ENCODE assay signal across 26 cellular contexts in genomic region chr10:79034271-79034876, GRCh38.
"Had no signal": no experiment of that assay in that cellular context is flagged by ENCODE, and none has a peak within 500 bp of the region (broad histone marks: within the 10 kb centered on the region; RNA-seq: fewer than 3 reads in every experiment).

No MANE protein-coding gene starts in this region.

- H3K9me3 Mint-ChIP-seq: activated naive CD4-positive, alpha-beta T cell treated with anti-CD3 and anti-CD28 coated beads, Interleukin-2, amount 10 ng/mL, durations not matched to agents 7 days and 5 days; activated naive CD8-positive, alpha-beta T cell treated with anti-CD3 and anti-CD28 coated beads, Interleukin-2, amount 50 U/mL, for 24 hours; dendritic cell treated with granulocyte-macrophage colony-stimulating factor and Interleukin-4, amounts not matched to agents 40 ng/mL and 50 ng/mL, for 4 days; T-helper 1 cell treated with Interleukin-12 subunit alpha and Interleukin-12 subunit beta and Interleukin-4 antibody, amounts not matched to agents 30 μg/mL and 1 μg/mL, for 36 hours; type B pancreatic cell had no signal

- H3K27ac ChIP-seq: esophagus muscularis mucosa, foreskin keratinocyte, left lung, parathyroid adenoma, spleen, thoracic aorta, WERI-Rb-1 had no signal

- H3K4me3 ChIP-seq: esophagus muscularis mucosa, left lung, spleen, thoracic aorta had no signal

- H3K36me3 ChIP-seq: esophagus muscularis mucosa, left lung, spleen, thoracic aorta, WERI-Rb-1 had no signal

- H3K4me3 Mint-ChIP-seq: activated naive CD4-positive, alpha-beta T cell treated with anti-CD3 and anti-CD28 coated beads, Interleukin-2, amount 10 ng/mL, durations not matched to agents 7 days and 5 days; activated naive CD8-positive, alpha-beta T cell treated with anti-CD3 and anti-CD28 coated beads, Interleukin-2, amount 50 U/mL, for 24 hours; dendritic cell treated with granulocyte-macrophage colony-stimulating factor and Interleukin-4, amounts not matched to agents 40 ng/mL and 50 ng/mL, for 4 days; T-helper 1 cell treated with Interleukin-12 subunit alpha and Interleukin-12 subunit beta and Interleukin-4 antibody, amounts not matched to agents 30 μg/mL and 1 μg/mL, for 36 hours; type B pancreatic cell had no signal

- H3K9me3 ChIP-seq: esophagus muscularis mucosa, left lung, SK-N-SH, spleen, thoracic aorta had no signal

- H3K4me1 Mint-ChIP-seq: activated naive CD4-positive, alpha-beta T cell treated with anti-CD3 and anti-CD28 coated beads, Interleukin-2, amount 10 ng/mL, durations not matched to agents 7 days and 5 days; activated naive CD8-positive, alpha-beta T cell treated with anti-CD3 and anti-CD28 coated beads, Interleukin-2, amount 50 U/mL, for 24 hours had no signal

- H3K4me1 ChIP-seq: esophagus muscularis mucosa, foreskin keratinocyte, left lung, parathyroid adenoma, spleen had no signal

- H3K36me3 Mint-ChIP-seq: activated naive CD4-positive, alpha-beta T cell treated with anti-CD3 and anti-CD28 coated beads, Interleukin-2, amount 10 ng/mL, durations not matched to agents 7 days and 5 days; type B pancreatic cell had no signal

- DNase-seq: activated CD4-positive, alpha-beta T cell treated with anti-CD3 and anti-CD28 coated beads for 1 hour; activated gamma-delta T cell; activated naive CD4-positive, alpha-beta T cell treated with anti-CD3 and anti-CD28 coated beads, Interleukin-2, amount 10 ng/mL, durations not matched to agents 7 days and 5 days; activated naive CD8-positive, alpha-beta T cell treated with anti-CD3 and anti-CD28 coated beads, Interleukin-2, amount 50 U/mL, for 24 hours; activated T-cell treated with anti-CD3 and anti-CD28 coated beads for 4 hours; amygdala; central memory CD4-positive, alpha-beta T cell; foreskin keratinocyte; kidney glomerular epithelial cell; nucleus accumbens; SK-N-SH; stimulated activated CD4-positive, alpha-beta T cell treated with anti-CD3 and anti-CD28 coated beads, Interleukin-2, amount 100 ng/mL, for 48 hours; stimulated activated naive CD8-positive, alpha-beta T cell treated with anti-CD3 and anti-CD28 coated beads, Interleukin-15, Interleukin-2, amounts not matched to agents 100 U/mL and 50 U/mL, for 24 hours; SW 1271; T-helper 9 cell; WERI-Rb-1 had no signal

- H3K27me3 ChIP-seq: esophagus muscularis mucosa, left lung, spleen had no signal

- ATAC-seq: activated naive CD8-positive, alpha-beta T cell treated with anti-CD3 and anti-CD28 coated beads, Interleukin-2, amount 50 U/mL, for 24 hours; foreskin keratinocyte; left lung; right cardiac atrium; stimulated activated naive CD8-positive, alpha-beta T cell treated with anti-CD3 and anti-CD28 coated beads, Interleukin-15, Interleukin-2, amounts not matched to agents 100 U/mL and 50 U/mL, for 24 hours had no signal

- FAIRE-seq: TTC549 had no signal

- H3K27ac Mint-ChIP-seq: activated naive CD4-positive, alpha-beta T cell treated with anti-CD3 and anti-CD28 coated beads, Interleukin-2, amount 10 ng/mL, durations not matched to agents 7 days and 5 days; activated naive CD8-positive, alpha-beta T cell treated with anti-CD3 and anti-CD28 coated beads, Interleukin-2, amount 50 U/mL, for 24 hours; dendritic cell treated with granulocyte-macrophage colony-stimulating factor and Interleukin-4, amounts not matched to agents 40 ng/mL and 50 ng/mL, for 4 days; T-helper 1 cell treated with Interleukin-12 subunit alpha and Interleukin-12 subunit beta and Interleukin-4 antibody, amounts not matched to agents 30 μg/mL and 1 μg/mL, for 36 hours; type B pancreatic cell had no signal
